Comparison of ENCODE assay signal across 26 cellular contexts in genomic region chr9:91382298-91382697, GRCh38. TPM values are rescaled to one million over a fixed set of nuclear protein-coding genes. Genes with fewer than 3 reads are reported as not detected.
A peak's percentile ranks its signal among the peaks of the same experiment; 100 is the strongest.
DNase-seq lines count a peak whose midpoint lies in the region; ATAC-seq, FAIRE-seq and TF ChIP-seq lines count a peak whose summit lies in the region.
"Had no signal": no experiment of that assay in that cellular context is flagged by ENCODE, and none has a peak within 500 bp of the region (broad histone marks: within the 10 kb centered on the region; RNA-seq: fewer than 3 reads in every experiment).

No MANE protein-coding gene starts in this region.

- no peak overlapping the region for H2BK15ac ChIP-seq in IMR-90 (ENCODE audit: low read depth, low read length)

- H3K27me3 ChIP-seq in breast epithelium: no peaks in the 10 kb centered on the region
- H3K27me3 ChIP-seq in IMR-90 (ENCODE audit: control insufficient read depth, insufficient read depth, low read length): no peaks in the 10 kb centered on the region
- 0 out of 5 replicates have a peak, but pooled peaks cover 0 to 2% of the 10 kb centered on the region in 2 experiments for H3K27me3 ChIP-seq in K562 (ENCODE audit: control insufficient read depth in 2 of 2, insufficient read depth in 2 of 2, low read length in 2 of 2)
- no peaks in the 10 kb centered on the region for H3K27me3 ChIP-seq in small intestine (ENCODE audit: control insufficient read depth in 2 of 2, insufficient read depth in 2 of 2, low read length in 2 of 2)
- H3K27me3 ChIP-seq: BE2C; BLaER1 treated with 17β-estradiol and CSF1 and Interleukin-3, amounts not matched to agents 10 nM and 100 nM had no signal

- H3K9me3 ChIP-seq in breast epithelium (no peaks in the 10 kb centered on the region), IMR-90 (ENCODE audit: control insufficient read depth, insufficient read depth, low read length) (no peaks in the 10 kb centered on the region; the same call in 1 of the 2 replicates), K562 (replicated peaks; ENCODE audit: control insufficient read depth, insufficient read depth, low read depth, low read length) (no peaks in the 10 kb centered on the region), small intestine (ENCODE audit: control insufficient read depth, low read depth) (no peaks in the 10 kb centered on the region)
- H3K9me3 ChIP-seq: A549, BE2C had no signal

- TF ChIP-seq EP300 in K562 (IDR thresholded peaks at IDR 0.05; ENCODE audit: low read length): no peak

- peaks cover 4% of the 10 kb centered on the region; the same call in 1 of the 2 replicates for H3K9me1 ChIP-seq in IMR-90 (ENCODE audit: insufficient read depth, low read length)
- no peaks in the 10 kb centered on the region for H3K9me1 ChIP-seq in K562 (ENCODE audit: control insufficient read depth, insufficient read depth, low read length)

- no peak overlapping the region for H3K23ac ChIP-seq in IMR-90 (ENCODE audit: low read depth, low read length)

- POLR2A ChIA-PET in MCF 10A (lab: Yijun Ruan, JAX): interaction anchor here (0.6 to 1.3 kb wide), 3 partner anchors 47 to 461 kb away, joined by 3 to 5 read pairs (median 3); no protein-coding TSS in a partner anchor
- POLR2A ChIA-PET in IMR-90 (lab: Charles Lee; ENCODE audit: unreplicated experiment): no interaction called here
- POLR2A ChIA-PET in K562 (lab: Yijun Ruan, JAX): interaction anchor here (0.6 to 1.0 kb wide), 2 partner anchors 42 to 332 kb away, joined by 3 read pairs; partner anchors contain the start of gene NFIL3

- H3K4me3 ChIP-seq in breast epithelium: no peak overlapping the region
- H3K4me3 ChIP-seq in IMR-90 (ENCODE audit: insufficient read depth, low read depth, low read length): no peak overlapping the region
- no peak overlapping the region for H3K4me3 ChIP-seq in K562
- no peak overlapping the region for H3K4me3 ChIP-seq in small intestine (ENCODE audit: low read depth in 1 of 2, low read length in 2 of 2)
- H3K4me3 ChIP-seq: A549; BLaER1 treated with 17β-estradiol and CSF1 and Interleukin-3, amounts not matched to agents 10 nM and 100 nM; GM23338 had no signal

- no peak overlapping the region for H2BK5ac ChIP-seq in IMR-90 (ENCODE audit: low read depth, low read length, poor library complexity, severe bottlenecking)

- BruUV-seq in MCF 10A (replicated peaks; lab: Mats Ljungman, UMichigan) (no TSS peak), IMR-90 (replicated peaks; lab: Mats Ljungman, UMichigan) (no TSS peak), K562 (replicated peaks; lab: Mats Ljungman, UMichigan) (no TSS peak)

- no peaks in the 10 kb centered on the region for H3K36me3 Mint-ChIP-seq in MCF 10A (ENCODE audit: insufficient read depth, unreplicated experiment)

- no peak overlapping the region for H2AK9ac ChIP-seq in IMR-90 (replicated peaks; ENCODE audit: low read depth, low read length, poor library complexity)

- intact Hi-C loops in MCF 10A (cut with micrococcal nuclease): no loop called here
- intact Hi-C loops in breast epithelium (cut with DNase I; ENCODE audit: low total_unique reads): no loop called here
- intact Hi-C loops in IMR-90 (cut with micrococcal nuclease): no loop called here
- intact Hi-C loops in K562 (cut with micrococcal nuclease): no loop called here

- H4K91ac ChIP-seq in IMR-90 (ENCODE audit: insufficient read depth, low read depth, low read length): no peak overlapping the region

- H3K27me3 Mint-ChIP-seq in MCF 10A (ENCODE audit: insufficient read depth, unreplicated experiment): no peaks in the 10 kb centered on the region

- no peaks in the 10 kb centered on the region for H3K9me3 Mint-ChIP-seq in MCF 10A (ENCODE audit: unreplicated experiment)

- no peak overlapping the region for H3K14ac ChIP-seq in IMR-90 (replicated peaks; ENCODE audit: low read depth, low read length)

- no peak overlapping the region for H2BK20ac ChIP-seq in IMR-90 (ENCODE audit: low read depth, low read length)

- no peak overlapping the region for H3K56ac ChIP-seq in IMR-90 (ENCODE audit: extremely low read depth, insufficient read depth, low read length)

- no peak for TF ChIP-seq POLR2A in breast epithelium (IDR thresholded peaks at IDR 0.05)
- TF ChIP-seq POLR2A in IMR-90 (IDR thresholded peaks at IDR 0.05; ENCODE audit: low read depth, low read length): no peak
- TF ChIP-seq POLR2A in K562 (conservative IDR thresholded peaks at IDR 0.05): no peak

- TF ChIP-seq RAD21 in IMR-90 (IDR thresholded peaks at IDR 0.05; ENCODE audit: low read length): no peak
- no peak for TF ChIP-seq RAD21 in K562 (CRISPR knock-in tag; conservative IDR thresholded peaks at IDR 0.05 in 1 of 2, IDR thresholded peaks at IDR 0.05 in 1 of 2)

- no peak overlapping the region for H4K8ac ChIP-seq in IMR-90 (ENCODE audit: low read depth in 2 of 2, low read length in 2 of 2)

- H3K27ac Mint-ChIP-seq in MCF 10A (ENCODE audit: low read depth, unreplicated experiment): peak overlapping the region; percentile 39
- H3K27ac Mint-ChIP-seq: CD4-positive, alpha-beta T cell; CD8-positive, alpha-beta memory T cell; GM23338; H9; HFFc6 had no signal

- dilution Hi-C loops in IMR-90 (cut with HindIII; ENCODE audit: low sequenced_read_pairs, unreplicated experiment): no loop called here

- H2BK120ac ChIP-seq in IMR-90 (ENCODE audit: low read depth, low read length): no peak overlapping the region

- no peaks in the 10 kb centered on the region for H3K4me1 Mint-ChIP-seq in MCF 10A (ENCODE audit: insufficient read depth, unreplicated experiment)
- H3K4me1 Mint-ChIP-seq: CD8-positive, alpha-beta memory T cell; GM23338; H9 had no signal

- no peak overlapping the region for H3K4me3 Mint-ChIP-seq in MCF 10A (ENCODE audit: unreplicated experiment)
- H3K4me3 Mint-ChIP-seq: CD14-positive monocyte; CD4-positive, alpha-beta T cell; CD8-positive, alpha-beta memory T cell; GM23338; H9; HFFc6 had no signal

- no peak for TF ChIP-seq CTCF in MCF 10A (IDR thresholded peaks at IDR 0.05; ENCODE audit: unreplicated experiment)
- TF ChIP-seq CTCF in breast epithelium (IDR thresholded peaks at IDR 0.05): no peak
- no peak for TF ChIP-seq CTCF in IMR-90 (conservative IDR thresholded peaks at IDR 0.05; ENCODE audit: low read depth, low read length)
- TF ChIP-seq CTCF in K562 (IDR thresholded peaks at IDR 0.05 in 2 of 3, conservative IDR thresholded peaks at IDR 0.05 in 1 of 3; ENCODE audit: insufficient read depth in 2 of 3, low read depth in 1 of 3, low read length in 3 of 3): no peak

- no peak overlapping the region for H2AK5ac ChIP-seq in IMR-90 (ENCODE audit: low read depth, low read length)

- H3K79me1 ChIP-seq in IMR-90 (ENCODE audit: low read depth in 1 of 2, low read length in 2 of 2): no peaks in the 10 kb centered on the region

- no peak overlapping the region for H4K5ac ChIP-seq in IMR-90 (ENCODE audit: low read depth, low read length)

- no peak overlapping the region for H3K4ac ChIP-seq in IMR-90 (ENCODE audit: low read depth, low read length)

- CTCF ChIA-PET in MCF 10A (lab: Yijun Ruan, JAX) (interaction anchor here (1.3 kb wide), 1 partner anchor 10 kb away, joined by 3 read pairs; no protein-coding TSS in a partner anchor), IMR-90 (lab: Yijun Ruan, JAX) (interaction anchor here (1.5 kb wide), 1 partner anchor 15 kb away, joined by 3 read pairs; no protein-coding TSS in a partner anchor), K562 (lab: Yijun Ruan, JAX; ENCODE audit: low intra/inter-chr PET ratio) (no interaction called here)

- no peaks in the 10 kb centered on the region for H4K20me1 ChIP-seq in IMR-90 (ENCODE audit: insufficient read depth, low read length)
- H4K20me1 ChIP-seq in K562 (replicated peaks; ENCODE audit: control insufficient read depth, insufficient read depth, low read length): no peaks in the 10 kb centered on the region
- H4K20me1 ChIP-seq: BLaER1 treated with 17β-estradiol and CSF1 and Interleukin-3, amounts not matched to agents 10 nM and 100 nM had no signal

- H3K36me3 ChIP-seq in breast epithelium (no peaks in the 10 kb centered on the region), IMR-90 (ENCODE audit: control insufficient read depth, insufficient read depth, low read length) (no peaks in the 10 kb centered on the region), K562 (ENCODE audit: control insufficient read depth, insufficient read depth, low read length) (no peaks in the 10 kb centered on the region), small intestine (ENCODE audit: control insufficient read depth in 2 of 2, insufficient read depth in 2 of 2, low read length in 2 of 2) (no peaks in the 10 kb centered on the region)
- H3K36me3 ChIP-seq: BE2C; BLaER1 treated with 17β-estradiol and CSF1 and Interleukin-3, amounts not matched to agents 10 nM and 100 nM had no signal

- H3K27ac ChIP-seq in breast epithelium: no peak overlapping the region
- H3K27ac ChIP-seq in IMR-90 (ENCODE audit: insufficient read depth, low read length): no peak overlapping the region
- H3K27ac ChIP-seq in K562 (ENCODE audit: extremely low read depth, low read depth, low read length): no peak overlapping the region
- no peak overlapping the region for H3K27ac ChIP-seq in small intestine (ENCODE audit: low read depth in 1 of 2, low read length in 1 of 2)
- H3K27ac ChIP-seq: A549; BLaER1 treated with 17β-estradiol and CSF1 and Interleukin-3, amounts not matched to agents 10 nM and 100 nM had no signal

- DNase-seq in MCF 10A (ENCODE audit: unreplicated experiment) (no peak), breast epithelium (ENCODE audit: low spot score in 2 of 2) (no peak), IMR-90 (no peak), K562 (ENCODE audit: extremely low read depth in 1 of 4, low spot score in 3 of 4) (no peak), small intestine (no peak)
- DNase-seq: 8988T; ACHN; AML-193; BE2C; CD4-positive, alpha-beta T cell; CD8-positive, alpha-beta memory T cell; DMS 273 treated with DMSO at 0.1 percent for 48 hours; DMS79; H9; HFFc6 had no signal

- H3K9ac ChIP-seq in IMR-90 (ENCODE audit: low read depth, low read length) (no peak overlapping the region), K562 (ENCODE audit: insufficient read depth in 1 of 2, low read depth in 2 of 2, low read length in 2 of 2) (no peak overlapping the region)
- H3K9ac ChIP-seq: BLaER1 treated with 17β-estradiol and CSF1 and Interleukin-3, amounts not matched to agents 10 nM and 100 nM had no signal

- ATAC-seq in IMR-90 (ENCODE audit: low read depth) (no peak), K562 (no peak), GM21825 (IDR thresholded peaks at IDR 0.05; ENCODE audit: unreplicated experiment) (no peak), HG03521 (IDR thresholded peaks at IDR 0.05; ENCODE audit: unreplicated experiment) (no peak), HG03280 (IDR thresholded peaks at IDR 0.05; ENCODE audit: unreplicated experiment) (no peak)
- ATAC-seq: A549, GM23338 had no signal

- H2AFZ ChIP-seq in IMR-90 (replicated peaks; ENCODE audit: low read length, poor library complexity): no peak overlapping the region
- no peak overlapping the region for H2AFZ ChIP-seq in K562 (ENCODE audit: low read depth, low read length)
- H2AFZ ChIP-seq: GM23338 had no signal

- H3K4me1 ChIP-seq in breast epithelium (no peaks in the 10 kb centered on the region), IMR-90 (ENCODE audit: control insufficient read depth, insufficient read depth, low read length) (peaks cover 3% of the 10 kb centered on the region), K562 (replicated peaks in 1 of 2; ENCODE audit: control insufficient read depth in 2 of 2, insufficient read depth in 2 of 2, low read length in 2 of 2) (no peaks in the 10 kb centered on the region), small intestine (ENCODE audit: control insufficient read depth in 2 of 2, insufficient read depth in 1 of 2, low read depth in 1 of 2, low read length in 1 of 2) (no peaks in the 10 kb centered on the region)
- H3K4me1 ChIP-seq: A549, BE2C had no signal

- no peaks in the 10 kb centered on the region for H3K79me2 ChIP-seq in K562 (ENCODE audit: control insufficient read depth, insufficient read depth, low read length)

- peak overlapping the region; percentile 23; the same call in 1 of the 2 replicates for H3K18ac ChIP-seq in IMR-90 (ENCODE audit: low read depth, low read length)

- in situ Hi-C loops in IMR-90 (cut with MboI; ENCODE audit: low sequenced_read_pairs) (no loop called here), K562 (cut with MboI) (no loop called here)

- FAIRE-seq in K562 (lab: Jason Lieb, UNC) (no peak), small intestine (lab: Jason Lieb, UNC) (peak; percentile 33)
- FAIRE-seq: A549, D721Med, G401.6, GM12892, GM19239 had no signal

- H3K4me2 ChIP-seq in IMR-90 (ENCODE audit: low read depth, low read length) (no peak overlapping the region), K562 (ENCODE audit: insufficient read depth, low read length) (no peak overlapping the region)
- H3K4me2 ChIP-seq: A549; BLaER1 treated with 17β-estradiol and CSF1 and Interleukin-3, amounts not matched to agents 10 nM and 100 nM; GM23338 had no signal

- WGBS in IMR-90 (ENCODE audit: extremely low coverage in 2 of 2, insufficient read length in 1 of 2), 2 experiments: no CpG with 5 or more reads among the region's 4 CpGs
- 37% methylated on average over 4 of the region's 4 CpGs for WGBS in K562 (ENCODE audit: insufficient coverage, low coverage, missing lambda C conversion rate)
- 92 to 100% (median 95%) methylated on average over 4 of the region's 4 CpGs for WGBS in small intestine, 3 donors

RNA-seq across cellular contexts. Expression of gene AUH, which starts 20.6 kb away (rescaled TPM):
- 16.1 and 20.9 TPM in 2 replicates for total RNA-seq in MCF 10A (2022)
- 10 to 100 TPM; 34.2 to 64.4 (median 50.8) TPM for total RNA-seq in breast epithelium
- total RNA-seq in IMR-90 (2012; rRNA removed): 8.1 and 12.8 TPM in 2 replicates
- polyA plus RNA-seq in IMR-90 (2012; rRNA removed): 5.7 and 5.9 TPM in 2 replicates
- 3.6 and 6.3 TPM in 2 replicates for polyA plus RNA-seq in IMR-90 (2012; cell fraction: cytosol; rRNA removed)
- polyA plus RNA-seq in IMR-90 (2012; cell fraction: nucleus; rRNA removed; ENCODE audit: low replicate concordance): 4.0 and 11.1 TPM in 2 replicates
- total RNA-seq in K562 (2011; cell fraction: chromatin; rRNA removed; ENCODE audit: low replicate concordance): 16.8 and 53.1 TPM in 2 replicates
- total RNA-seq in K562 (2011; cell fraction: nucleolus; rRNA removed): 7.8 and 11.6 TPM in 2 replicates
- total RNA-seq in K562 (2011; cell fraction: nucleoplasm; rRNA removed): 18.8 and 30.1 TPM in 2 replicates
- 29.0 and 32.8 TPM in 2 replicates for total RNA-seq in K562 (2014; rRNA removed)
- total RNA-seq in K562 (2014; rRNA removed; fragmentation: Illumina TruSeq; extraction: Trizol): 11.1 and 12.4 TPM in 2 replicates
- 9.4 and 10.1 TPM in 2 replicates for total RNA-seq in K562 (2015; rRNA removed; fragmentation: Illumina TruSeq; extraction: Trizol)
- total RNA-seq in K562 (2021): 12.7 and 13.5 TPM in 2 replicates
- 6.3 and 6.9 TPM in 2 replicates for polyA plus RNA-seq in K562 (2011; rRNA removed)
- polyA plus RNA-seq in K562 (2011; cell fraction: cytosol; rRNA removed): 2.6 and 3.3 TPM in 2 replicates
- polyA plus RNA-seq in K562 (2011; cell fraction: nucleus; rRNA removed): 10.3 and 13.3 TPM in 2 replicates
- polyA plus RNA-seq in K562 (2012): 6.8 and 9.1 TPM in 2 replicates
- 6.1 and 6.3 TPM in 2 replicates for polyA plus RNA-seq in K562 (2014; fragmentation: Illumina TruSeq; extraction: Trizol)
- polyA plus RNA-seq in K562 (2014; fragmentation: Nextera tagmentation; extraction: Ambion mirVana): 1 to 10 TPM; 3.4 to 4.5 TPM
- polyA plus RNA-seq in K562 (2014; rRNA removed): 16.3 and 16.8 TPM in 2 replicates
- 11.6 and 12.7 TPM in 2 replicates for polyA minus RNA-seq in K562 (2011; rRNA and poly(A)+ RNA removed)
- 2.7 and 3.0 TPM in 2 replicates for polyA minus RNA-seq in K562 (2011; cell fraction: cytosol; rRNA and poly(A)+ RNA removed)
- 22.3 and 25.0 TPM in 2 replicates for polyA minus RNA-seq in K562 (2011; cell fraction: nucleus; rRNA and poly(A)+ RNA removed)
- polyA plus RNA-seq in small intestine: 10 to 100 TPM; 16.9 to 51.4 (median 21.1) TPM

RNA-seq across cellular contexts. Expression of gene NFIL3, which starts 41.3 kb away (rescaled TPM):
- total RNA-seq in MCF 10A (2022) (70.4 and 76.8 TPM in 2 replicates), breast epithelium (10 to 100 TPM; 65.1 to 87.2 (median 74.9) TPM), IMR-90 (2012; rRNA removed) (27.6 and 29.4 TPM in 2 replicates), K562 (2014; rRNA removed) (4.2 and 4.3 TPM in 2 replicates), K562 (2014; rRNA removed; fragmentation: Illumina TruSeq; extraction: Trizol) (12.3 and 12.4 TPM in 2 replicates), K562 (2015; rRNA removed; fragmentation: Illumina TruSeq; extraction: Trizol) (9.4 and 9.7 TPM in 2 replicates), K562 (2021) (11.9 and 13.8 TPM in 2 replicates)
- polyA plus RNA-seq in IMR-90 (2012; rRNA removed) (20.8 and 27.7 TPM in 2 replicates), K562 (2011; rRNA removed) (9.3 and 10.3 TPM in 2 replicates), K562 (2014; fragmentation: Illumina TruSeq; extraction: Trizol) (14.2 and 16.1 TPM in 2 replicates), K562 (2014; fragmentation: Nextera tagmentation; extraction: Ambion mirVana) (1 to 10 TPM; 3.2 to 3.8 TPM), K562 (2014; rRNA removed) (7.1 and 7.4 TPM in 2 replicates), small intestine (10 to 100 TPM; 10.1 to 20.3 (median 12.4) TPM)
- polyA plus RNA-seq in IMR-90 (2012; cell fraction: cytosol; rRNA removed): 11.9 and 12.8 TPM in 2 replicates
- 6.6 and 66.1 TPM in 2 replicates for polyA plus RNA-seq in IMR-90 (2012; cell fraction: nucleus; rRNA removed; ENCODE audit: low replicate concordance)
- total RNA-seq in K562 (2011; cell fraction: chromatin; rRNA removed; ENCODE audit: low replicate concordance): 4.2 and 15.9 TPM in 2 replicates
- 3.5 and 3.9 TPM in 2 replicates for total RNA-seq in K562 (2011; cell fraction: nucleolus; rRNA removed)
- 6.5 and 7.1 TPM in 2 replicates for total RNA-seq in K562 (2011; cell fraction: nucleoplasm; rRNA removed)
- polyA plus RNA-seq in K562 (2011; cell fraction: cytosol; rRNA removed): 2.5 and 7.6 TPM in 2 replicates
- 4.4 and 11.7 TPM in 2 replicates for polyA plus RNA-seq in K562 (2011; cell fraction: nucleus; rRNA removed)
- polyA plus RNA-seq in K562 (2012): 12.4 and 24.6 TPM in 2 replicates
- polyA minus RNA-seq in K562 (2011; rRNA and poly(A)+ RNA removed): 7.6 and 11.7 TPM in 2 replicates
- polyA minus RNA-seq in K562 (2011; cell fraction: cytosol; rRNA and poly(A)+ RNA removed): 5.7 and 6.4 TPM in 2 replicates
- 1.9 and 7.8 TPM in 2 replicates for polyA minus RNA-seq in K562 (2011; cell fraction: nucleus; rRNA and poly(A)+ RNA removed)
